In genomic region chr11:76318744-76319384, GRCh38 we compare ENCODE assay signal across 8 cellular contexts.
DNase-seq lines count a peak whose midpoint lies in the region; ATAC-seq lines count a peak whose summit lies in the region.

No MANE protein-coding gene starts in this region.

- H3K36me3 Mint-ChIP-seq in CD8-positive, alpha-beta memory T cell = no peaks in the 10 kb centered on the region

- peaks cover 15% of the 10 kb centered on the region for H3K27me3 ChIP-seq in CD8-positive, alpha-beta memory T cell (ENCODE audit: insufficient read depth, low read length, poor library complexity, severe bottlenecking)

- H3K4me1 ChIP-seq in CD8-positive, alpha-beta memory T cell (ENCODE audit: insufficient read depth, low read length) = no peaks in the 10 kb centered on the region

- H3K27me3 Mint-ChIP-seq in CD8-positive, alpha-beta memory T cell = peaks cover 26 to 41% of the 10 kb centered on the region in 2 donors

- no peak overlapping the region for H3K27ac Mint-ChIP-seq in CD8-positive, alpha-beta memory T cell

- ATAC-seq in HG02840 (IDR thresholded peaks at IDR 0.05; ENCODE audit: low FRiP score, unreplicated experiment) = no peak

- no peaks in the 10 kb centered on the region for H3K4me1 Mint-ChIP-seq in CD8-positive, alpha-beta memory T cell

- POLR2A ChIA-PET in CD8-positive, alpha-beta memory T cell (lab: Charles Lee) = no interaction called here

- H3K4me3 ChIP-seq in CD8-positive, alpha-beta memory T cell (ENCODE audit: low read length) = no peak overlapping the region
- no peak overlapping the region for H3K4me3 ChIP-seq in skeletal muscle cell (ENCODE audit: low read depth, low read length)

- CTCF ChIA-PET in CD8-positive, alpha-beta memory T cell (lab: Charles Lee) = interaction anchor here (0.6 to 11.3 kb wide), 17 partner anchors 10 to 929 kb away, joined by 3 to 303 read pairs (median 4); partner anchors contain the start of gene WNT11

- H3K9me3 Mint-ChIP-seq in CD8-positive, alpha-beta memory T cell = no peaks in the 10 kb centered on the region

- peak; percentile 72 to 88 (median 77) for DNase-seq in CD8-positive, alpha-beta memory T cell
- peak; percentile 4 for DNase-seq in GOT3 (lab: John Stamatoyannopoulos, UW)
- DNase-seq in NCI-H2029 treated with DMSO at 0.1 percent for 48 hours (lab: John Stamatoyannopoulos, UW) = peak; percentile 62
- peak; percentile 54 for DNase-seq in T-helper 22 cell (ENCODE audit: low read depth)
- peak in 56 of 58 donors; percentile 6 to 87 (median 53) for DNase-seq in anterior cingulate cortex (lab: John Stamatoyannopoulos, UW)
- peak; percentile 79 for DNase-seq in hepatic stellate cell (ENCODE audit: low spot score)
- DNase-seq in skeletal muscle cell (ENCODE audit: low read depth) = peak; percentile 11

- no peak overlapping the region for H3K4me3 Mint-ChIP-seq in CD8-positive, alpha-beta memory T cell

- no peaks in the 10 kb centered on the region for H3K9me3 ChIP-seq in CD8-positive, alpha-beta memory T cell (ENCODE audit: low read length)

- no peaks in the 10 kb centered on the region for H3K36me3 ChIP-seq in CD8-positive, alpha-beta memory T cell (ENCODE audit: insufficient read depth, low read length)

- H3K27ac ChIP-seq in CD8-positive, alpha-beta memory T cell (ENCODE audit: low read depth, low read length) = no peak overlapping the region

Comparison
In these comparisons a context has a peak if more than half of its experiments do, and no peak if none do; other contexts are left out.
1. DNase-seq: peak in every context shown above with its lines; median percentile 79 in hepatic stellate cell; 77 in CD8-positive, alpha-beta memory T cell; 62 in NCI-H2029 treated with DMSO at 0.1 percent for 48 hours; 54 in T-helper 22 cell; 53 in anterior cingulate cortex; 11 in skeletal muscle cell; 4 in GOT3.